1 cellular context compared by ENCODE assay signal in the genomic region with DNA sequence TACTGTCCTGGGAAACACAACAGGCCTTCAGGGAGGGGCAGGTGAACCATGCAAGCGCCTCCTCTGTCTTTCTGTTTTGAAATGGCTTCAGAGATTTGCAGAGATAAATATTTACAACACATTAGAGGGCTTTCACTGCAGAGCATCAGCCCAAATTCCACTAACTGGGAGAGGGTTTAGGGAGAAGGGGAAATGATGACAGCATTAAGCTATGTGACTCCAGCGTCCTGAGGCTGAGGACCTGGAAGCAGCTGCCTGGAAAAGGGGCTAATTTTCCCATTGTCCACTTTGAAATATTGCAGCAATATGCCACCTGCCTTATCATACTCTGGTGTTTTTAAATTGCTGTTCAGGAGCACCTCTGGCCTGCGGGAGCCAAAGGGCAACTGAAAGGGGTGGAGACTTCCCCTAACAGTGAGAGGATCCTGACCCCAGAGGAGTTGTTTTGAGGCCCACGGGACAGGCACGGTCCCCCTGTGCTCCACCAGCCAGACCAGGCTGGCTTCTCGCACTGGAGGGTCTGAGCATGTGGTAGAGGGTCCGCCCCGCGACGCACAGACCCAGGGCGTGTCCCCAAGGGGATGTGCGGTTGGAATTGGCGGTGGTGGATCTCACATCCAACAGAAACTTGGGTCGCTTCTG.
A peak's percentile ranks its signal among the peaks of the same experiment; 100 is the strongest.
TF ChIP-seq lines count a peak whose summit lies in the region.

No MANE protein-coding gene starts in this region.

TF ChIP-seq in HepG2, 621 proteins besides CTCF, POLR2A, EP300 and RAD21 (continued from another document and continues in another):
- TF ChIP-seq, protein P1, sequence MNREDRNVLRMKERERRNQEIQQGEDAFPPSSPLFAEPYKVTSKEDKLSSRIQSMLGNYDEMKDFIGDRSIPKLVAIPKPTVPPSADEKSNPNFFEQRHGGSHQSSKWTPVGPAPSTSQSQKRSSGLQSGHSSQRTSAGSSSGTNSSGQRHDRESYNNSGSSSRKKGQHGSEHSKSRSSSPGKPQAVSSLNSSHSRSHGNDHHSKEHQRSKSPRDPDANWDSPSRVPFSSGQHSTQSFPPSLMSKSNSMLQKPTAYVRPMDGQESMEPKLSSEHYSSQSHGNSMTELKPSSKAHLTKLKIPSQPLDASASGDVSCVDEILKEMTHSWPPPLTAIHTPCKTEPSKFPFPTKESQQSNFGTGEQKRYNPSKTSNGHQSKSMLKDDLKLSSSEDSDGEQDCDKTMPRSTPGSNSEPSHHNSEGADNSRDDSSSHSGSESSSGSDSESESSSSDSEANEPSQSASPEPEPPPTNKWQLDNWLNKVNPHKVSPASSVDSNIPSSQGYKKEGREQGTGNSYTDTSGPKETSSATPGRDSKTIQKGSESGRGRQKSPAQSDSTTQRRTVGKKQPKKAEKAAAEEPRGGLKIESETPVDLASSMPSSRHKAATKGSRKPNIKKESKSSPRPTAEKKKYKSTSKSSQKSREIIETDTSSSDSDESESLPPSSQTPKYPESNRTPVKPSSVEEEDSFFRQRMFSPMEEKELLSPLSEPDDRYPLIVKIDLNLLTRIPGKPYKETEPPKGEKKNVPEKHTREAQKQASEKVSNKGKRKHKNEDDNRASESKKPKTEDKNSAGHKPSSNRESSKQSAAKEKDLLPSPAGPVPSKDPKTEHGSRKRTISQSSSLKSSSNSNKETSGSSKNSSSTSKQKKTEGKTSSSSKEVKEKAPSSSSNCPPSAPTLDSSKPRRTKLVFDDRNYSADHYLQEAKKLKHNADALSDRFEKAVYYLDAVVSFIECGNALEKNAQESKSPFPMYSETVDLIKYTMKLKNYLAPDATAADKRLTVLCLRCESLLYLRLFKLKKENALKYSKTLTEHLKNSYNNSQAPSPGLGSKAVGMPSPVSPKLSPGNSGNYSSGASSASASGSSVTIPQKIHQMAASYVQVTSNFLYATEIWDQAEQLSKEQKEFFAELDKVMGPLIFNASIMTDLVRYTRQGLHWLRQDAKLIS (CRISPR knock-in tag; IDR thresholded peaks at IDR 0.05) = no peak
- TF ChIP-seq, protein P2, sequence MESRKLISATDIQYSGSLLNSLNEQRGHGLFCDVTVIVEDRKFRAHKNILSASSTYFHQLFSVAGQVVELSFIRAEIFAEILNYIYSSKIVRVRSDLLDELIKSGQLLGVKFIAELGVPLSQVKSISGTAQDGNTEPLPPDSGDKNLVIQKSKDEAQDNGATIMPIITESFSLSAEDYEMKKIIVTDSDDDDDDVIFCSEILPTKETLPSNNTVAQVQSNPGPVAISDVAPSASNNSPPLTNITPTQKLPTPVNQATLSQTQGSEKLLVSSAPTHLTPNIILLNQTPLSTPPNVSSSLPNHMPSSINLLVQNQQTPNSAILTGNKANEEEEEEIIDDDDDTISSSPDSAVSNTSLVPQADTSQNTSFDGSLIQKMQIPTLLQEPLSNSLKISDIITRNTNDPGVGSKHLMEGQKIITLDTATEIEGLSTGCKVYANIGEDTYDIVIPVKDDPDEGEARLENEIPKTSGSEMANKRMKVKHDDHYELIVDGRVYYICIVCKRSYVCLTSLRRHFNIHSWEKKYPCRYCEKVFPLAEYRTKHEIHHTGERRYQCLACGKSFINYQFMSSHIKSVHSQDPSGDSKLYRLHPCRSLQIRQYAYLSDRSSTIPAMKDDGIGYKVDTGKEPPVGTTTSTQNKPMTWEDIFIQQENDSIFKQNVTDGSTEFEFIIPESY (CRISPR knock-in tag; IDR thresholded peaks at IDR 0.05) = peak; percentile 69
- TF ChIP-seq ZNF10 (CRISPR knock-in tag; IDR thresholded peaks at IDR 0.05; ENCODE audit: borderline replicate concordance, low read depth) (no peak), SRSF1 (optimal IDR thresholded peaks at IDR 0.05; ENCODE audit: low read depth, low read length) (no peak), ZNF850 (CRISPR knock-in tag; conservative IDR thresholded peaks at IDR 0.05) (no peak), SRSF9 (IDR thresholded peaks at IDR 0.05; ENCODE audit: borderline replicate concordance, insufficient read depth, low read depth, low read length, poor library complexity, severe bottlenecking) (no peak), NR3C1 (CRISPR knock-in tag; IDR thresholded peaks at IDR 0.05) (no peak), ZNF567 (CRISPR knock-in tag; IDR thresholded peaks at IDR 0.05; ENCODE audit: borderline replicate concordance) (no peak), SP5 (CRISPR knock-in tag; IDR thresholded peaks at IDR 0.05; ENCODE audit: borderline replicate concordance, low read depth) (peak; percentile 95), NFYC (CRISPR knock-in tag; IDR thresholded peaks at IDR 0.05) (no peak), KLF12 (CRISPR knock-in tag; IDR thresholded peaks at IDR 0.05; ENCODE audit: borderline replicate concordance) (no peak), KLF16 (CRISPR knock-in tag; IDR thresholded peaks at IDR 0.05) (peak in 1 of 2 experiments; percentile 41; a peak in 1 of 4 replicates), KDM6A (CRISPR knock-in tag; IDR thresholded peaks at IDR 0.05; ENCODE audit: low read depth) (no peak), ZNF878 (CRISPR knock-in tag; IDR thresholded peaks at IDR 0.05) (peak; percentile 69; the same call in 1 of the 2 replicates), GATA4 (IDR thresholded peaks at IDR 0.05; ENCODE audit: borderline replicate concordance, low read depth) (peak; percentile 90), GFI1 (CRISPR knock-in tag; IDR thresholded peaks at IDR 0.05; ENCODE audit: borderline replicate concordance) (peak; percentile 82; the same call in 1 of the 2 replicates), ZNF337 (CRISPR knock-in tag; IDR thresholded peaks at IDR 0.05; ENCODE audit: borderline replicate concordance, low read depth) (no peak), NFE2L2 (IDR thresholded peaks at IDR 0.05; ENCODE audit: low read length) (no peak), ZNF124 (CRISPR knock-in tag; IDR thresholded peaks at IDR 0.05) (peak; percentile 26; the same call in 1 of the 2 replicates), RAD51 (IDR thresholded peaks at IDR 0.05; ENCODE audit: borderline replicate concordance) (no peak), NR2F1 (CRISPR knock-in tag; IDR thresholded peaks at IDR 0.05) (peak in 1 of 2 experiments; percentile 70; a peak in 1 of 4 replicates), ASH2L (IDR thresholded peaks at IDR 0.05; ENCODE audit: insufficient read length, low read depth, low read length) (no peak), ZNF672 (CRISPR knock-in tag; IDR thresholded peaks at IDR 0.05) (no peak), PCBP1 (IDR thresholded peaks at IDR 0.05; ENCODE audit: borderline replicate concordance, low read depth, low read length) (no peak), ZBTB8A (CRISPR knock-in tag; IDR thresholded peaks at IDR 0.05; ENCODE audit: borderline replicate concordance, low read depth) (no peak), HOXA7 (CRISPR knock-in tag; IDR thresholded peaks at IDR 0.05) (no peak), ZNF530 (CRISPR knock-in tag; IDR thresholded peaks at IDR 0.05; ENCODE audit: low read depth) (no peak), RBM22 (optimal IDR thresholded peaks at IDR 0.05; ENCODE audit: low read length) (no peak), ZNF34 (CRISPR knock-in tag; IDR thresholded peaks at IDR 0.05; ENCODE audit: borderline replicate concordance) (no peak), EHMT2 (IDR thresholded peaks at IDR 0.05; ENCODE audit: borderline replicate concordance, low read depth, low read length) (no peak), GATAD1 (CRISPR knock-in tag; IDR thresholded peaks at IDR 0.05) (no peak), ZNF30 (CRISPR knock-in tag; IDR thresholded peaks at IDR 0.05) (no peak), ERF (CRISPR knock-in tag; IDR thresholded peaks at IDR 0.05) (peak; percentile 45; the same call in 1 of the 2 replicates), MTA1 (CRISPR knock-in tag; IDR thresholded peaks at IDR 0.05; ENCODE audit: borderline replicate concordance) (peak; percentile 65; the same call in 1 of the 2 replicates), ARHGAP35 (CRISPR knock-in tag; IDR thresholded peaks at IDR 0.05; ENCODE audit: borderline replicate concordance) (no peak), ZNF629 (CRISPR knock-in tag; conservative IDR thresholded peaks at IDR 0.05) (peak; percentile 55; the same call in 1 of the 2 replicates), MEF2D (CRISPR knock-in tag; IDR thresholded peaks at IDR 0.05) (peak; percentile 36; the same call in 1 of the 2 replicates)
- TF ChIP-seq, protein P3, sequence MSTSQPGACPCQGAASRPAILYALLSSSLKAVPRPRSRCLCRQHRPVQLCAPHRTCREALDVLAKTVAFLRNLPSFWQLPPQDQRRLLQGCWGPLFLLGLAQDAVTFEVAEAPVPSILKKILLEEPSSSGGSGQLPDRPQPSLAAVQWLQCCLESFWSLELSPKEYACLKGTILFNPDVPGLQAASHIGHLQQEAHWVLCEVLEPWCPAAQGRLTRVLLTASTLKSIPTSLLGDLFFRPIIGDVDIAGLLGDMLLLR (CRISPR knock-in tag; IDR thresholded peaks at IDR 0.05) = 0 out of 2 replicates have a peak, but pooled peaks have one; percentile 42
- TF ChIP-seq, protein P4, sequence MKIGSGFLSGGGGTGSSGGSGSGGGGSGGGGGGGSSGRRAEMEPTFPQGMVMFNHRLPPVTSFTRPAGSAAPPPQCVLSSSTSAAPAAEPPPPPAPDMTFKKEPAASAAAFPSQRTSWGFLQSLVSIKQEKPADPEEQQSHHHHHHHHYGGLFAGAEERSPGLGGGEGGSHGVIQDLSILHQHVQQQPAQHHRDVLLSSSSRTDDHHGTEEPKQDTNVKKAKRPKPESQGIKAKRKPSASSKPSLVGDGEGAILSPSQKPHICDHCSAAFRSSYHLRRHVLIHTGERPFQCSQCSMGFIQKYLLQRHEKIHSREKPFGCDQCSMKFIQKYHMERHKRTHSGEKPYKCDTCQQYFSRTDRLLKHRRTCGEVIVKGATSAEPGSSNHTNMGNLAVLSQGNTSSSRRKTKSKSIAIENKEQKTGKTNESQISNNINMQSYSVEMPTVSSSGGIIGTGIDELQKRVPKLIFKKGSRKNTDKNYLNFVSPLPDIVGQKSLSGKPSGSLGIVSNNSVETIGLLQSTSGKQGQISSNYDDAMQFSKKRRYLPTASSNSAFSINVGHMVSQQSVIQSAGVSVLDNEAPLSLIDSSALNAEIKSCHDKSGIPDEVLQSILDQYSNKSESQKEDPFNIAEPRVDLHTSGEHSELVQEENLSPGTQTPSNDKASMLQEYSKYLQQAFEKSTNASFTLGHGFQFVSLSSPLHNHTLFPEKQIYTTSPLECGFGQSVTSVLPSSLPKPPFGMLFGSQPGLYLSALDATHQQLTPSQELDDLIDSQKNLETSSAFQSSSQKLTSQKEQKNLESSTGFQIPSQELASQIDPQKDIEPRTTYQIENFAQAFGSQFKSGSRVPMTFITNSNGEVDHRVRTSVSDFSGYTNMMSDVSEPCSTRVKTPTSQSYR (CRISPR knock-in tag; IDR thresholded peaks at IDR 0.05; ENCODE audit: borderline replicate concordance) = no peak
- TF ChIP-seq, protein P5, sequence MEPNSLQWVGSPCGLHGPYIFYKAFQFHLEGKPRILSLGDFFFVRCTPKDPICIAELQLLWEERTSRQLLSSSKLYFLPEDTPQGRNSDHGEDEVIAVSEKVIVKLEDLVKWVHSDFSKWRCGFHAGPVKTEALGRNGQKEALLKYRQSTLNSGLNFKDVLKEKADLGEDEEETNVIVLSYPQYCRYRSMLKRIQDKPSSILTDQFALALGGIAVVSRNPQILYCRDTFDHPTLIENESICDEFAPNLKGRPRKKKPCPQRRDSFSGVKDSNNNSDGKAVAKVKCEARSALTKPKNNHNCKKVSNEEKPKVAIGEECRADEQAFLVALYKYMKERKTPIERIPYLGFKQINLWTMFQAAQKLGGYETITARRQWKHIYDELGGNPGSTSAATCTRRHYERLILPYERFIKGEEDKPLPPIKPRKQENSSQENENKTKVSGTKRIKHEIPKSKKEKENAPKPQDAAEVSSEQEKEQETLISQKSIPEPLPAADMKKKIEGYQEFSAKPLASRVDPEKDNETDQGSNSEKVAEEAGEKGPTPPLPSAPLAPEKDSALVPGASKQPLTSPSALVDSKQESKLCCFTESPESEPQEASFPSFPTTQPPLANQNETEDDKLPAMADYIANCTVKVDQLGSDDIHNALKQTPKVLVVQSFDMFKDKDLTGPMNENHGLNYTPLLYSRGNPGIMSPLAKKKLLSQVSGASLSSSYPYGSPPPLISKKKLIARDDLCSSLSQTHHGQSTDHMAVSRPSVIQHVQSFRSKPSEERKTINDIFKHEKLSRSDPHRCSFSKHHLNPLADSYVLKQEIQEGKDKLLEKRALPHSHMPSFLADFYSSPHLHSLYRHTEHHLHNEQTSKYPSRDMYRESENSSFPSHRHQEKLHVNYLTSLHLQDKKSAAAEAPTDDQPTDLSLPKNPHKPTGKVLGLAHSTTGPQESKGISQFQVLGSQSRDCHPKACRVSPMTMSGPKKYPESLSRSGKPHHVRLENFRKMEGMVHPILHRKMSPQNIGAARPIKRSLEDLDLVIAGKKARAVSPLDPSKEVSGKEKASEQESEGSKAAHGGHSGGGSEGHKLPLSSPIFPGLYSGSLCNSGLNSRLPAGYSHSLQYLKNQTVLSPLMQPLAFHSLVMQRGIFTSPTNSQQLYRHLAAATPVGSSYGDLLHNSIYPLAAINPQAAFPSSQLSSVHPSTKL (CRISPR knock-in tag; IDR thresholded peaks at IDR 0.05) = peak; percentile 82
- TF ChIP-seq, protein P6, sequence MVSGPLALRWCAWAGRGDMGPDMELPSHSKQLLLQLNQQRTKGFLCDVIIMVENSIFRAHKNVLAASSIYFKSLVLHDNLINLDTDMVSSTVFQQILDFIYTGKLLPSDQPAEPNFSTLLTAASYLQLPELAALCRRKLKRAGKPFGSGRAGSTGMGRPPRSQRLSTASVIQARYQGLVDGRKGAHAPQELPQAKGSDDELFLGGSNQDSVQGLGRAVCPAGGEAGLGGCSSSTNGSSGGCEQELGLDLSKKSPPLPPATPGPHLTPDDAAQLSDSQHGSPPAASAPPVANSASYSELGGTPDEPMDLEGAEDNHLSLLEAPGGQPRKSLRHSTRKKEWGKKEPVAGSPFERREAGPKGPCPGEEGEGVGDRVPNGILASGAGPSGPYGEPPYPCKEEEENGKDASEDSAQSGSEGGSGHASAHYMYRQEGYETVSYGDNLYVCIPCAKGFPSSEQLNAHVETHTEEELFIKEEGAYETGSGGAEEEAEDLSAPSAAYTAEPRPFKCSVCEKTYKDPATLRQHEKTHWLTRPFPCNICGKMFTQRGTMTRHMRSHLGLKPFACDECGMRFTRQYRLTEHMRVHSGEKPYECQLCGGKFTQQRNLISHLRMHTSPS (CRISPR knock-in tag; IDR thresholded peaks at IDR 0.05; ENCODE audit: low read depth) = peak; percentile 63; the same call in 1 of the 2 replicates
- TF ChIP-seq, protein P7, sequence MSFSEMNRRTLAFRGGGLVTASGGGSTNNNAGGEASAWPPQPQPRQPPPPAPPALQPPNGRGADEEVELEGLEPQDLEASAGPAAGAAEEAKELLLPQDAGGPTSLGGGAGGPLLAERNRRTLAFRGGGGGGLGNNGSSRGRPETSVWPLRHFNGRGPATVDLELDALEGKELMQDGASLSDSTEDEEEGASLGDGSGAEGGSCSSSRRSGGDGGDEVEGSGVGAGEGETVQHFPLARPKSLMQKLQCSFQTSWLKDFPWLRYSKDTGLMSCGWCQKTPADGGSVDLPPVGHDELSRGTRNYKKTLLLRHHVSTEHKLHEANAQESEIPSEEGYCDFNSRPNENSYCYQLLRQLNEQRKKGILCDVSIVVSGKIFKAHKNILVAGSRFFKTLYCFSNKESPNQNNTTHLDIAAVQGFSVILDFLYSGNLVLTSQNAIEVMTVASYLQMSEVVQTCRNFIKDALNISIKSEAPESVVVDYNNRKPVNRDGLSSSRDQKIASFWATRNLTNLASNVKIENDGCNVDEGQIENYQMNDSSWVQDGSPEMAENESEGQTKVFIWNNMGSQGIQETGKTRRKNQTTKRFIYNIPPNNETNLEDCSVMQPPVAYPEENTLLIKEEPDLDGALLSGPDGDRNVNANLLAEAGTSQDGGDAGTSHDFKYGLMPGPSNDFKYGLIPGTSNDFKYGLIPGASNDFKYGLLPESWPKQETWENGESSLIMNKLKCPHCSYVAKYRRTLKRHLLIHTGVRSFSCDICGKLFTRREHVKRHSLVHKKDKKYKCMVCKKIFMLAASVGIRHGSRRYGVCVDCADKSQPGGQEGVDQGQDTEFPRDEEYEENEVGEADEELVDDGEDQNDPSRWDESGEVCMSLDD (CRISPR knock-in tag; IDR thresholded peaks at IDR 0.05; ENCODE audit: borderline replicate concordance) = peak; percentile 36; the same call in 1 of the 2 replicates
